Comparison of ENCODE assay signal across 8 cellular contexts in genomic region chr7:44748042-44748947, GRCh38. TPM values are rescaled to one million over a fixed set of nuclear protein-coding genes. Genes with fewer than 3 reads are reported as not detected.
DNase-seq lines count a peak whose midpoint lies in the region; ATAC-seq and TF ChIP-seq lines count a peak whose summit lies in the region.

Gene ZMIZ2, plus strand, starts transcription at chr7:44748847. Its CDS starts 7,403 bp downstream, at chr7:44756250.

- no TSS peak for BruUV-seq in A673 (replicated peaks; lab: Mats Ljungman, UMichigan)

- no peaks in the 10 kb centered on the region for H3K27me3 ChIP-seq in A673 (replicated peaks; ENCODE audit: insufficient read depth, low read depth, low read length, poor library complexity)
- no peaks in the 10 kb centered on the region for H3K27me3 ChIP-seq in WERI-Rb-1 (ENCODE audit: insufficient read depth, low read depth, severe bottlenecking)
- no peaks in the 10 kb centered on the region for H3K27me3 ChIP-seq in breast epithelium
- H3K27me3 ChIP-seq in skeletal muscle tissue (ENCODE audit: control insufficient read depth in 3 of 3, insufficient read depth in 3 of 3, low read length in 3 of 3): no peaks in the 10 kb centered on the region

- TF ChIP-seq POLR2A in breast epithelium (IDR thresholded peaks at IDR 0.05): no peak

- intact Hi-C loops in A673 (cut with micrococcal nuclease; ENCODE audit: unreplicated experiment) (loop anchor here (1.0 kb wide), 2 partner anchors 48 to 142 kb away; partner anchors contain the start of genes OGDH and PPIA), breast epithelium (cut with DNase I; ENCODE audit: low total_unique reads) (no loop called here)

- H3K36me3 ChIP-seq in A673 (ENCODE audit: insufficient read depth, low read length, poor library complexity, severe bottlenecking) (peaks cover 10% of the 10 kb centered on the region), WERI-Rb-1 (peaks cover 14% of the 10 kb centered on the region), breast epithelium (no peaks in the 10 kb centered on the region), skeletal muscle tissue (ENCODE audit: control insufficient read depth in 3 of 3, insufficient read depth in 3 of 3, low read length in 3 of 3) (peaks cover 0 to 4% (median 0%) of the 10 kb centered on the region in 3 donors)

- DNase-seq in A673 (ENCODE audit: low spot score): peak; percentile 90
- DNase-seq in NCI-H2196 (lab: John Stamatoyannopoulos, UW; ENCODE audit: unreplicated experiment): peak; percentile 91
- peak; percentile 88 for DNase-seq in WERI-Rb-1
- DNase-seq in breast epithelium (ENCODE audit: low spot score in 2 of 2): peak; percentile 84 to 94

- POLR2A ChIA-PET in A673 (lab: Charles Lee; ENCODE audit: low non-redundant PET): interaction anchor here (0.5 to 0.8 kb wide), 2 partner anchors 49 to 67 kb away, joined by 6 to 26 read pairs; no protein-coding TSS in a partner anchor

- TF ChIP-seq CTCF in A673 (conservative IDR thresholded peaks at IDR 0.05; ENCODE audit: low read depth, low read length) (no peak), WERI-Rb-1 (IDR thresholded peaks at IDR 0.05; ENCODE audit: low read depth, low read length) (no peak), breast epithelium (IDR thresholded peaks at IDR 0.05) (no peak)

- H3K4me1 ChIP-seq in A673 (ENCODE audit: insufficient read depth, low read length, poor library complexity, severe bottlenecking): peaks cover 13% of the 10 kb centered on the region
- peaks cover 0 to 12% of the 10 kb centered on the region in 2 donors for H3K4me1 ChIP-seq in breast epithelium
- peaks cover 22 to 30% (median 23%) of the 10 kb centered on the region in 3 donors for H3K4me1 ChIP-seq in skeletal muscle tissue (ENCODE audit: control insufficient read depth in 3 of 3, insufficient read depth in 3 of 3, low read length in 3 of 3)

- H3K4me3 ChIP-seq in A673 (ENCODE audit: low read depth, low read length, poor library complexity, severe bottlenecking) (peak within 1 kb of the TSS; percentile 83), WERI-Rb-1 (ENCODE audit: low read depth, low read length) (peak within 1 kb of the TSS; percentile 92), breast epithelium (peak within 1 kb of the TSS; percentile 87 to 91 (median 89)), iPS-18c (ENCODE audit: insufficient read depth, low read depth, low read length) (peak within 1 kb of the TSS; percentile 88), skeletal muscle tissue (ENCODE audit: low read length in 3 of 3) (peak within 1 kb of the TSS; percentile 86 to 91 (median 87))

- H3K9ac ChIP-seq in skeletal muscle tissue (ENCODE audit: low read depth in 1 of 3, low read length in 3 of 3): peak within 1 kb of the TSS; percentile 81 to 90 (median 87)

- CTCF ChIA-PET in A673 (lab: Charles Lee): no interaction called here

- H3K27ac ChIP-seq in A673 (ENCODE audit: low read depth, low read length, poor library complexity, severe bottlenecking) (peak within 1 kb of the TSS; percentile 97), WERI-Rb-1 (peak within 1 kb of the TSS; percentile 93), breast epithelium (peak within 1 kb of the TSS; percentile 96 to 99), skeletal muscle tissue (ENCODE audit: low read depth, low read length) (peak within 1 kb of the TSS; percentile 87)

- H3K9me3 ChIP-seq in A673 (ENCODE audit: low read depth, low read length, poor library complexity, severe bottlenecking) (no peaks in the 10 kb centered on the region), WERI-Rb-1 (ENCODE audit: severe bottlenecking) (no peaks in the 10 kb centered on the region), breast epithelium (no peaks in the 10 kb centered on the region), iPS-18c (ENCODE audit: control insufficient read depth, insufficient read depth, low read length) (peaks cover 2% of the 10 kb centered on the region), skeletal muscle tissue (ENCODE audit: control insufficient read depth in 3 of 3, low read length in 3 of 3) (no peaks in the 10 kb centered on the region)

- ATAC-seq in GM18867 (IDR thresholded peaks at IDR 0.05; ENCODE audit: unreplicated experiment): peak; percentile 74
- ATAC-seq in HG03103 (IDR thresholded peaks at IDR 0.05; ENCODE audit: low read depth, unreplicated experiment): peak; percentile 61

RNA-seq across cellular contexts. Expression of gene ZMIZ2, which starts in this region (rescaled TPM):
- 108 and 114 TPM in 2 replicates for total RNA-seq in A673 (2021)
- total RNA-seq in breast epithelium: 10 to 100 TPM; 12.5 to 30.1 (median 23.6) TPM
- total RNA-seq in skeletal muscle tissue: 4.2 TPM

Comparison
In these comparisons a context has a peak if more than half of its experiments do, and no peak if none do; other contexts are left out.
1. Peak in every context shown above with its lines: DNase-seq, ATAC-seq, H3K4me3 ChIP-seq and H3K27ac ChIP-seq.